ENCODE assay signal across 8 cellular contexts in the genomic region with DNA sequence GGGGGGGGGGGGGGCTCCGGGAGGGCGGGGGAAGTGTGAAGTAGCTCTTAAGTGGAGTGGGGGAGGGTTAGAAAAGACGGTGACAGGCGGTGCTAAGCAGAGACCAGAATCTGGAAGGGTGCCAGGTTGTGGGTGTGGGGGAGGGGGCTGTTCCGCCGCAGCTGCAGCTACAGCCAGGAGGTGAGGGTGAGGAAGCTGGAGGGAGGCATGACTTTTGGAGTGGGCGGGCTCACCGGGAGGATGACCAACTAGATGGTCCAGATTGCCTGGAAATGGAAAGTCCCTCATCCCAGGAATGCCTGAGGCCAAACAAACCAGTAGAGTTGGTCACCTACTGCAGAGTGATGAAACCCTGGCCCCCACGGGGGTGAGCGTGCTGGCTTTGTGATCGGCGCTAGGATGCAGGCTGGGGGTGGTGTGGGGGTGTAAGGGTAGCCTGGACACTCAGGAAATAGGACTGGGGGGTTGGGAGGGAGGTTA.
DNase-seq lines count a peak whose midpoint lies in the region; ATAC-seq, FAIRE-seq and TF ChIP-seq lines count a peak whose summit lies in the region.

No MANE protein-coding gene starts in this region.

- peak overlapping the region; percentile 38; the same call in 1 of the 2 replicates for H3K9ac ChIP-seq in Karpas-422 (ENCODE audit: low read length)

- H3K27me3 ChIP-seq in Karpas-422 (ENCODE audit: low read length), result no peaks in the 10 kb centered on the region

- H3K9me3 Mint-ChIP-seq in activated T-cell treated with anti-CD3 and anti-CD28 coated beads, Interleukin-2, amount 50 U/mL, for 4 hours, result no peaks in the 10 kb centered on the region

- no peaks in the 10 kb centered on the region for H3K79me2 ChIP-seq in Karpas-422 (ENCODE audit: low read length)

- FAIRE-seq in D721Med (lab: Jason Lieb, UNC), result no peak

- H2AFZ ChIP-seq in Karpas-422 (ENCODE audit: low read length), result no peak overlapping the region

- H3K27me3 Mint-ChIP-seq in activated T-cell treated with anti-CD3 and anti-CD28 coated beads, Interleukin-2, amount 50 U/mL, for 4 hours (ENCODE audit: low read depth), result peaks cover 18% of the 10 kb centered on the region

- no peaks in the 10 kb centered on the region for H4K20me1 ChIP-seq in Karpas-422 (ENCODE audit: insufficient read depth, low read depth, low read length)

- no peaks in the 10 kb centered on the region for H3K36me3 ChIP-seq in Karpas-422 (ENCODE audit: insufficient read depth, low read length)

- H3K4me1 Mint-ChIP-seq in activated T-cell treated with anti-CD3 and anti-CD28 coated beads, Interleukin-2, amount 50 U/mL, for 4 hours (ENCODE audit: low read depth), result peaks cover 13% of the 10 kb centered on the region

- no peaks in the 10 kb centered on the region for H3K9me3 ChIP-seq in Karpas-422 (ENCODE audit: low read length)

- no peak overlapping the region for H3K27ac ChIP-seq in Karpas-422 (ENCODE audit: low read length)

- peak overlapping the region; percentile 62 for H3K4me2 ChIP-seq in Karpas-422 (ENCODE audit: low read depth, low read length, poor library complexity, severe bottlenecking)

- no peaks in the 10 kb centered on the region for H3K36me3 Mint-ChIP-seq in activated T-cell treated with anti-CD3 and anti-CD28 coated beads, Interleukin-2, amount 50 U/mL, for 4 hours (ENCODE audit: insufficient read depth)

- in situ Hi-C loops in ACHN (cut with HindIII; ENCODE audit: low pct_ligation_motif_present, low pct_unique_long_range_greater_than_20kb, low sequenced_read_pairs), result no loop called here

- TF ChIP-seq CTCF in foreskin fibroblast (IDR thresholded peaks at IDR 0.05; ENCODE audit: low read depth, low read length) (no peak), D721Med (IDR thresholded peaks at IDR 0.05; ENCODE audit: insufficient read depth, missing control alignments) (no peak)

- no peaks in the 10 kb centered on the region for H3K9me2 ChIP-seq in Karpas-422 (replicated peaks; ENCODE audit: insufficient read depth, low read length)

- peaks cover 42% of the 10 kb centered on the region for H3K4me1 ChIP-seq in Karpas-422 (ENCODE audit: low read length)

- H3K4me3 ChIP-seq in Karpas-422 (ENCODE audit: low read length) (peak overlapping the region; percentile 40; the same call in 1 of the 2 replicates), foreskin fibroblast (ENCODE audit: low read depth in 1 of 2, low read length in 2 of 2) (no peak overlapping the region)

- DNase-seq in ACHN (peak; percentile 73), Karpas-422 (peak; percentile 89), foreskin fibroblast (peak; percentile 27 to 45), renal cortical epithelial cell (ENCODE audit: low read depth) (peak; percentile 98), D721Med (ENCODE audit: insufficient read length, low spot score) (no peak)
- peak; percentile 47 for DNase-seq in activated T-cell treated with anti-CD3 and anti-CD28 coated beads, Interleukin-2, amount 50 U/mL, for 4 hours

- H3K4me3 Mint-ChIP-seq in activated T-cell treated with anti-CD3 and anti-CD28 coated beads, Interleukin-2, amount 50 U/mL, for 4 hours, result peak overlapping the region; percentile 58

- peak; percentile 85 for ATAC-seq in GM19023 (IDR thresholded peaks at IDR 0.05; ENCODE audit: unreplicated experiment)
- ATAC-seq in activated T-cell treated with anti-CD3 and anti-CD28 coated beads, Interleukin-2, amount 50 U/mL, for 4 hours, result peak; percentile 67 to 76

TF ChIP-seq in PFSK-1, 5 proteins besides CTCF, POLR2A, EP300 and RAD21:
- TF ChIP-seq FOXP2 (optimal IDR thresholded peaks at IDR 0.05; ENCODE audit: borderline replicate concordance, extremely low read depth, extremely low read length, insufficient read depth), result peak; percentile 36
- TF ChIP-seq TAF1 (IDR thresholded peaks at IDR 0.05; ENCODE audit: borderline replicate concordance, insufficient read depth, low read length), result no peak
- no peak for TF ChIP-seq REST (IDR thresholded peaks at IDR 0.05; ENCODE audit: insufficient read depth in 1 of 2, low read depth in 2 of 2, low read length in 2 of 2)
- no peak for TF ChIP-seq POLR2AphosphoS5 (IDR thresholded peaks at IDR 0.05; ENCODE audit: low read depth, low read length)
